1 cellular context compared by ENCODE assay signal in genomic region chr1:226135709-226136108, GRCh38.
TF ChIP-seq lines count a peak whose summit lies in the region.

No MANE protein-coding gene starts in this region.

TF ChIP-seq in GM23338, 12 proteins besides CTCF, POLR2A, EP300 and RAD21 (continued from another document):
- TF ChIP-seq ZNF462 (CRISPR knock-in tag; IDR thresholded peaks at IDR 0.05) (no peak), ZNF331 (CRISPR knock-in tag; IDR thresholded peaks at IDR 0.05; ENCODE audit: low read depth) (no peak), REST (IDR thresholded peaks at IDR 0.05; ENCODE audit: unreplicated experiment) (no peak), ZNF114 (CRISPR knock-in tag; IDR thresholded peaks at IDR 0.05) (no peak), JUNB (IDR thresholded peaks at IDR 0.05; ENCODE audit: unreplicated experiment) (no peak), EZH2phosphoT487 (IDR thresholded peaks at IDR 0.05; ENCODE audit: unreplicated experiment) (no peak), ETS1 (IDR thresholded peaks at IDR 0.05) (no peak), STAT1 (IDR thresholded peaks at IDR 0.05; ENCODE audit: unreplicated experiment) (no peak), CREB1 (CRISPR knock-in tag; IDR thresholded peaks at IDR 0.05; ENCODE audit: low read depth) (no peak), POLR2AphosphoS5 (IDR thresholded peaks at IDR 0.05; ENCODE audit: low read depth) (no peak)
